ENCODE assay signal across 8 cellular contexts in genomic region chr1:99850458-99850974, GRCh38.
A peak's percentile ranks its signal among the peaks of the same experiment; 100 is the strongest.
DNase-seq lines count a peak whose midpoint lies in the region; ATAC-seq lines count a peak whose summit lies in the region.

No MANE protein-coding gene starts in this region.

- H3K4me1 ChIP-seq in iPS-15b (ENCODE audit: control insufficient read depth, insufficient read depth, low read length), result peaks cover 11% of the 10 kb centered on the region

- H3K9me3 ChIP-seq in iPS-15b (ENCODE audit: control insufficient read depth, insufficient read depth, low read length), result no peaks in the 10 kb centered on the region

- ATAC-seq in HG03432 (IDR thresholded peaks at IDR 0.05; ENCODE audit: unreplicated experiment) (peak; percentile 12), GM18909 (IDR thresholded peaks at IDR 0.05; ENCODE audit: poor library complexity, unreplicated experiment) (no peak)

- H3K27me3 ChIP-seq in iPS-15b (ENCODE audit: control insufficient read depth, insufficient read depth, low read length), result peaks cover 2% of the 10 kb centered on the region

- H3K4me3 ChIP-seq in iPS-15b (ENCODE audit: low read depth, low read length), result peak overlapping the region; percentile 91

- peaks cover 42% of the 10 kb centered on the region for H3K36me3 Mint-ChIP-seq in activated T-cell treated with anti-CD3 and anti-CD28 coated beads, Interleukin-2, amount 50 U/mL, for 24 hours (ENCODE audit: low read depth)
- H3K36me3 Mint-ChIP-seq in activated naive CD8-positive, alpha-beta T cell, result peaks cover 9% of the 10 kb centered on the region

- peak overlapping the region; percentile 74 for H3K9ac ChIP-seq in iPS-15b (ENCODE audit: low read depth, low read length)

- no peaks in the 10 kb centered on the region for H3K36me3 ChIP-seq in iPS-15b (ENCODE audit: control insufficient read depth, insufficient read depth, low read length)

- H3K27ac Mint-ChIP-seq in activated T-cell treated with anti-CD3 and anti-CD28 coated beads, Interleukin-2, amount 50 U/mL, for 24 hours, result peak overlapping the region; percentile 93
- H3K27ac Mint-ChIP-seq in activated naive CD8-positive, alpha-beta T cell, result peak overlapping the region; percentile 93

- H3K4me3 Mint-ChIP-seq in activated T-cell treated with anti-CD3 and anti-CD28 coated beads, Interleukin-2, amount 50 U/mL, for 24 hours, result peak overlapping the region; percentile 90
- peak overlapping the region; percentile 98 for H3K4me3 Mint-ChIP-seq in activated naive CD8-positive, alpha-beta T cell

- H3K9me3 Mint-ChIP-seq in activated T-cell treated with anti-CD3 and anti-CD28 coated beads, Interleukin-2, amount 50 U/mL, for 24 hours, result no peaks in the 10 kb centered on the region
- no peaks in the 10 kb centered on the region for H3K9me3 Mint-ChIP-seq in activated naive CD8-positive, alpha-beta T cell (ENCODE audit: low read depth)

- no peaks in the 10 kb centered on the region for H3K27me3 Mint-ChIP-seq in activated T-cell treated with anti-CD3 and anti-CD28 coated beads, Interleukin-2, amount 50 U/mL, for 24 hours
- H3K27me3 Mint-ChIP-seq in activated naive CD8-positive, alpha-beta T cell, result no peaks in the 10 kb centered on the region

- DNase-seq in activated T-cell treated with anti-CD3 and anti-CD28 coated beads, Interleukin-2, amount 50 U/mL, for 24 hours, result no peak
- DNase-seq in activated T-cell treated with anti-CD3 and anti-CD28 coated beads for 4 hours (no peak), smooth muscle cell of the brain vasculature (ENCODE audit: low read depth, low spot score) (peak; percentile 6), NCI-H2029 (lab: John Stamatoyannopoulos, UW) (no peak)

- peaks cover 30% of the 10 kb centered on the region for H3K4me1 Mint-ChIP-seq in activated T-cell treated with anti-CD3 and anti-CD28 coated beads, Interleukin-2, amount 50 U/mL, for 24 hours (ENCODE audit: low read depth)
- H3K4me1 Mint-ChIP-seq in activated naive CD8-positive, alpha-beta T cell (ENCODE audit: low read depth), result peaks cover 29% of the 10 kb centered on the region
